Comparison of ENCODE assay signal across 9 cellular contexts in the genomic region with DNA sequence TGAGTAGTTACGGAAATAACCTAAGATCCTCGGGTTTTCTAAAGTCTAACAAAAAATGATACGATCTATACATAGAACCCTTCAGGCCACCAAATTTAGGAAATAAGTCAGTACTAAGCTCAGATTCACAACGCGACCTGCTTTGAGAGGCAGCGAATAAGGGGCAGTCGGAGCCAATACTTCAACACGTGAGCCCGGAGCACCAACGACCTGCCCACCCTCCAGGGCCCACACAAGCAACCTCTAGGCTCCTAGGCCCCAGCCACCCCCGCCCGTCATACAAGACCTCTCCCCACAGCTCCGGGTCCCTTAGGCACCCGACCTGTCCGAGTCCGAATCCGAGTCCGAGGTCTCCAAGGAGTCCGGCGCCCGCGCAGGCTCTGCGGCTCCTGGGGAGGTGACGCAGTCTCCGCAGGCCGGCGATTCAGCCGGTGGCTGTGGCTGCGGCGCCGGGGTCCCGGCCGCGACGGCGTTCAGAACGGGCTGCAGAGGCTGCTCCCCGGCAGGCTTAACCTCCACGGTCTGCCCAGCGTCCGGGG. TPM values are rescaled to one million over a fixed set of nuclear protein-coding genes. Genes with fewer than 3 reads are reported as not detected.
DNase-seq lines count a peak whose midpoint lies in the region; ATAC-seq, FAIRE-seq and TF ChIP-seq lines count a peak whose summit lies in the region.
"Had no signal": no experiment of that assay in that cellular context is flagged by ENCODE, and none has a peak within 500 bp of the region (broad histone marks: within the 10 kb centered on the region; RNA-seq: fewer than 3 reads in every experiment).

No MANE protein-coding gene starts in this region.

- H3K36me3 ChIP-seq in pancreas: peaks cover 0 to 3% (median 0%) of the 10 kb centered on the region in 3 donors
- H3K36me3 ChIP-seq in transverse colon: peaks cover 0 to 12% (median 0%) of the 10 kb centered on the region in 4 donors

- WGBS in pancreas, 2 donors: 0% methylated on average over 41 of the region's 41 CpGs
- 0 to 2% methylated on average over 1 to 41 of the region's 41 CpGs for WGBS in transverse colon (ENCODE audit: low coverage in 1 of 2), 2 donors

- H3K4me3 ChIP-seq in pancreas (peak overlapping the region; percentile 73 to 92 (median 83)), transverse colon (peak overlapping the region; percentile 69 to 90 (median 80))

- in situ Hi-C loops in transverse colon (cut with MboI; ENCODE audit: low pct_ligation_motif_present in 1 of 4, low pct_unique_long_range_greater_than_20kb in 1 of 4, low sequenced_read_pairs in 3 of 4): loop anchor here in 3 of 4 donors (25.0 kb wide), 1 partner anchor 371 kb away; no protein-coding TSS in a partner anchor

- intact Hi-C loops in head of caudate nucleus (cut with DNase I): no loop called here
- intact Hi-C loops in pancreas (cut with DNase I): no loop called here
- intact Hi-C loops in transverse colon (cut with DNase I; ENCODE audit: low total_unique reads): no loop called here

- H3K27me3 ChIP-seq in pancreas (no peaks in the 10 kb centered on the region), transverse colon (no peaks in the 10 kb centered on the region)

- TF ChIP-seq CTCF in pancreas (IDR thresholded peaks at IDR 0.05) (no peak), transverse colon (IDR thresholded peaks at IDR 0.05) (no peak)

- TF ChIP-seq POLR2A in transverse colon (IDR thresholded peaks at IDR 0.05): no peak

- DNase-seq in AG20443 (ENCODE audit: low spot score) (peak; percentile 77), SIG-M5 (lab: John Stamatoyannopoulos, UW) (peak; percentile 5), head of caudate nucleus (peak; percentile 4 to 67 (median 41)), pancreas (peak; percentile 45 to 88 (median 58)), transverse colon (peak; percentile 47)
- peak; percentile 63 for DNase-seq in activated naive CD4-positive, alpha-beta T cell treated with Interleukin-2 at 50 U/mL for 16 hours

- ATAC-seq in GM18909 (IDR thresholded peaks at IDR 0.05; ENCODE audit: poor library complexity, unreplicated experiment): peak; percentile 69
- ATAC-seq in HG03175 (IDR thresholded peaks at IDR 0.05; ENCODE audit: unreplicated experiment): peak; percentile 70
- peak; percentile 77 to 87 (median 82) for ATAC-seq in pancreas

- no peak for TF ChIP-seq EP300 in transverse colon (IDR thresholded peaks at IDR 0.05; ENCODE audit: low read depth)

- no peaks in the 10 kb centered on the region for H3K9me3 ChIP-seq in pancreas
- no peaks in the 10 kb centered on the region for H3K9me3 ChIP-seq in transverse colon

- H3K4me1 ChIP-seq in pancreas: peaks cover 0 to 22% (median 0%) of the 10 kb centered on the region in 3 donors
- H3K4me1 ChIP-seq in transverse colon: peaks cover 7 to 24% (median 20%) of the 10 kb centered on the region in 4 donors

- H3K27ac ChIP-seq in pancreas (peak overlapping the region; percentile 69 to 91 (median 82)), transverse colon (peak overlapping the region; percentile 86 to 95 (median 92))

- FAIRE-seq in pancreas (lab: Jason Lieb, UNC): no peak
- FAIRE-seq: TTC549 had no signal

RNA-seq across cellular contexts. Expression of gene NAF1, which starts 0.6 kb away (rescaled TPM):
- total RNA-seq in pancreas: 10 to 100 TPM in 1 of 6 donors, 1 to 10 TPM in 5; 7.8 to 10.9 (median 9.0) TPM
- polyA plus RNA-seq in pancreas: 1 to 10 TPM; 2.7 to 4.6 TPM
- total RNA-seq in transverse colon: 10 to 100 TPM; 19.1 to 25.1 (median 22.2) TPM

Comparison
In these comparisons a context has a peak if more than half of its experiments do, and no peak if none do; other contexts are left out.
1. Peak in every context shown above with its lines: DNase-seq, ATAC-seq, H3K4me3 ChIP-seq and H3K27ac ChIP-seq.
2. DNase-seq: peak in every context shown above with its lines; median percentile 77 in AG20443; 63 in activated naive CD4-positive, alpha-beta T cell treated with Interleukin-2 at 50 U/mL for 16 hours; 58 in pancreas; 47 in transverse colon; 41 in head of caudate nucleus; 5 in SIG-M5.